ENCODE assay signal across 13 cellular contexts in the genomic region with DNA sequence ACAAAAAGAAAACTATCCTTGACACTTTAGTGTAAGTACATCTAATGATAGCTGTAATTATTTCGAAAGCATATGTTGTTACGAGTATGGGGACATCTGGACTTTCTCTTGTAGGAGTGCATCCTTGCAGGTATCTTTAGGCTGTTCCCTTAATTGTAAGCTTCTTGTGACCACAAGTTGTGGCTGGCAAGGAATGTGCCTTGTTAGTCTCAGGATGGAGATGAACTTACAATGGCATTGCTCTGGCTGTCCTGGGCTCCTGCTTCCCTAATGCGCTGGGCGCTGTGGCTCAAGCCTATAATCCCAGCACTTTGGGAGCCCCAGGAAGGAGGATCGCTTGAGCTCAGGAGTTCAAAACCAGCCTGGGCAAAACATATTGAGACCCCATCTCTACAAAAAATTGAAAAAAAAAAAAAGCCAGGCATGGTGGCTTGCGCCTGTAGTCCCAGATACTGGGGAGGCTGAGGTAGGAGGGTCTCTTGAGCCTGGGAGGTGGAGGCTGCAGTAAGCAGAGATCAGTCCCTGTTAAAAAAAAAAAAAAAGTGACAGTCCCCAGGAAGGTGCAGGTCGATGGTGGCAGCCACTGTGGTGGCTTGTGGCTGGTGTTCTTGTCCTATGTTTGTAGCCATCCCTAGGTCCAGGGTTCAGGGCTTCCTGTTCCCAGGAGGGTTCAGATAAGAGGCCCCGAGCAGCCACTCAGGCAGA. TPM values are rescaled to one million over a fixed set of nuclear protein-coding genes. Genes with fewer than 3 reads are reported as not detected.
DNase-seq lines count a peak whose midpoint lies in the region; ATAC-seq and TF ChIP-seq lines count a peak whose summit lies in the region.
"Had no signal": no experiment of that assay in that cellular context is flagged by ENCODE, and none has a peak within 500 bp of the region (broad histone marks: within the 10 kb centered on the region; RNA-seq: fewer than 3 reads in every experiment).

No MANE protein-coding gene starts in this region.

- H2BK20ac ChIP-seq in IMR-90 (ENCODE audit: low read depth, low read length): no peak overlapping the region

- no peak overlapping the region for H3K4ac ChIP-seq in IMR-90 (ENCODE audit: low read depth, low read length)

- H2AK9ac ChIP-seq in IMR-90 (replicated peaks; ENCODE audit: low read depth, low read length, poor library complexity): no peak overlapping the region

- H2AFZ ChIP-seq in IMR-90 (replicated peaks; ENCODE audit: low read length, poor library complexity): peak overlapping the region; percentile 23
- H2AFZ ChIP-seq in osteoblast (ENCODE audit: low read length): no peak overlapping the region

- WGBS in IMR-90 (ENCODE audit: extremely low coverage in 2 of 2, insufficient read length in 1 of 2), 2 experiments: no CpG with 5 or more reads among the region's 8 CpGs

- H2BK5ac ChIP-seq in IMR-90 (ENCODE audit: low read depth, low read length, poor library complexity, severe bottlenecking): no peak overlapping the region

- BruUV-seq in IMR-90 (replicated peaks; lab: Mats Ljungman, UMichigan): no TSS peak

- H3K4me3 ChIP-seq in IMR-90 (ENCODE audit: insufficient read depth, low read depth, low read length) (no peak overlapping the region), osteoblast (ENCODE audit: insufficient read depth, low read length) (no peak overlapping the region)
- H3K4me3 ChIP-seq: SK-N-MC had no signal

- H3K14ac ChIP-seq in IMR-90 (replicated peaks; ENCODE audit: low read depth, low read length): no peak overlapping the region

- in situ Hi-C loops in IMR-90 (cut with MboI; ENCODE audit: low sequenced_read_pairs): no loop called here

- no peak overlapping the region for H3K18ac ChIP-seq in IMR-90 (ENCODE audit: low read depth, low read length)

- no peaks in the 10 kb centered on the region for H3K9me1 ChIP-seq in IMR-90 (ENCODE audit: insufficient read depth, low read length)

- TF ChIP-seq RAD21 in IMR-90 (IDR thresholded peaks at IDR 0.05; ENCODE audit: low read length): no peak

- H3K27ac Mint-ChIP-seq in activated CD4-positive, alpha-beta T cell treated with anti-CD3 and anti-CD28 coated beads for 36 hours: no peak overlapping the region
- H3K27ac Mint-ChIP-seq in effector memory CD8-positive, alpha-beta T cell: peak overlapping the region; percentile 28 to 41

- no peaks in the 10 kb centered on the region for H3K9me3 Mint-ChIP-seq in activated CD4-positive, alpha-beta T cell treated with anti-CD3 and anti-CD28 coated beads for 36 hours (ENCODE audit: low read depth)
- H3K9me3 Mint-ChIP-seq in effector memory CD8-positive, alpha-beta T cell: no peaks in the 10 kb centered on the region

- CTCF ChIA-PET in activated CD4-positive, alpha-beta T cell treated with anti-CD3 and anti-CD28 coated beads for 36 hours (lab: Charles Lee): no interaction called here
- CTCF ChIA-PET in IMR-90 (lab: Yijun Ruan, JAX): no interaction called here

- H4K20me1 ChIP-seq in IMR-90 (ENCODE audit: insufficient read depth, low read length) (no peaks in the 10 kb centered on the region), osteoblast (ENCODE audit: insufficient read depth, low read length) (no peaks in the 10 kb centered on the region)

- TF ChIP-seq CTCF in IMR-90 (conservative IDR thresholded peaks at IDR 0.05; ENCODE audit: low read depth, low read length): no peak
- TF ChIP-seq CTCF in osteoblast (IDR thresholded peaks at IDR 0.05; ENCODE audit: extremely low read depth, low read depth, low read length): no peak

- no peak for DNase-seq in activated CD4-positive, alpha-beta T cell treated with anti-CD3 and anti-CD28 coated beads for 36 hours
- no peak for DNase-seq in activated CD4-positive, alpha-beta T cell treated with anti-CD3 and anti-CD28 coated beads, Interleukin-2, amount 50 U/mL, for 4 hours
- DNase-seq in IMR-90 (no peak), osteoblast (ENCODE audit: insufficient read length, low spot score, missing footprints) (peak; percentile 27), NCI-H187 treated with DMSO at 0.1 percent for 48 hours (lab: John Stamatoyannopoulos, UW) (no peak), globus pallidus (ENCODE audit: low spot score) (no peak)
- no peak for DNase-seq in effector memory CD8-positive, alpha-beta T cell
- DNase-seq: COR-L47, GOT3, NCI-H2029, WERI-Rb-1 had no signal

- H2BK120ac ChIP-seq in IMR-90 (ENCODE audit: low read depth, low read length): no peak overlapping the region

- no peaks in the 10 kb centered on the region for H3K36me3 ChIP-seq in IMR-90 (ENCODE audit: control insufficient read depth, insufficient read depth, low read length)
- no peaks in the 10 kb centered on the region for H3K36me3 ChIP-seq in osteoblast (ENCODE audit: insufficient read depth, low read length)
- H3K36me3 ChIP-seq: WERI-Rb-1 had no signal

- no peak for TF ChIP-seq POLR2A in IMR-90 (IDR thresholded peaks at IDR 0.05; ENCODE audit: low read depth, low read length)

- H3K27me3 ChIP-seq in IMR-90 (ENCODE audit: control insufficient read depth, insufficient read depth, low read length) (no peaks in the 10 kb centered on the region; the same call in 1 of the 2 replicates), osteoblast (ENCODE audit: insufficient read depth, low read length) (no peaks in the 10 kb centered on the region)

- dilution Hi-C loops in IMR-90 (cut with HindIII; ENCODE audit: low sequenced_read_pairs, unreplicated experiment): no loop called here

- no peak overlapping the region for H2AK5ac ChIP-seq in IMR-90 (ENCODE audit: low read depth, low read length)

- H3K27ac ChIP-seq in IMR-90 (ENCODE audit: insufficient read depth, low read length) (no peak overlapping the region), osteoblast (ENCODE audit: low read depth, low read length) (no peak overlapping the region)
- H3K27ac ChIP-seq: SK-N-MC, WERI-Rb-1 had no signal

- no peaks in the 10 kb centered on the region for H3K27me3 Mint-ChIP-seq in activated CD4-positive, alpha-beta T cell treated with anti-CD3 and anti-CD28 coated beads for 36 hours
- H3K27me3 Mint-ChIP-seq in effector memory CD8-positive, alpha-beta T cell: peaks cover 0 to 11% of the 10 kb centered on the region in 2 donors

- H3K79me1 ChIP-seq in IMR-90 (ENCODE audit: low read depth in 1 of 2, low read length in 2 of 2): no peaks in the 10 kb centered on the region

- H3K9ac ChIP-seq in IMR-90 (ENCODE audit: low read depth, low read length): no peak overlapping the region

- no peak for ATAC-seq in activated CD4-positive, alpha-beta T cell treated with anti-CD3 and anti-CD28 coated beads for 36 hours
- ATAC-seq in IMR-90 (ENCODE audit: low read depth) (no peak), HG03196 (IDR thresholded peaks at IDR 0.05; ENCODE audit: unreplicated experiment) (no peak)
- no peak for ATAC-seq in effector memory CD8-positive, alpha-beta T cell (replicated peaks)

- H4K5ac ChIP-seq in IMR-90 (ENCODE audit: low read depth, low read length): no peak overlapping the region

- no peaks in the 10 kb centered on the region for H3K36me3 Mint-ChIP-seq in activated CD4-positive, alpha-beta T cell treated with anti-CD3 and anti-CD28 coated beads for 36 hours (ENCODE audit: low read depth)
- peaks cover 2% of the 10 kb centered on the region for H3K36me3 Mint-ChIP-seq in effector memory CD8-positive, alpha-beta T cell (ENCODE audit: insufficient read depth)

- no peak overlapping the region for H4K91ac ChIP-seq in IMR-90 (ENCODE audit: insufficient read depth, low read depth, low read length)

- H3K9me3 ChIP-seq in IMR-90 (ENCODE audit: control insufficient read depth, insufficient read depth, low read length) (no peaks in the 10 kb centered on the region), osteoblast (ENCODE audit: low read depth, low read length) (no peaks in the 10 kb centered on the region)

- peak overlapping the region; percentile 79 for H3K4me3 Mint-ChIP-seq in activated CD4-positive, alpha-beta T cell treated with anti-CD3 and anti-CD28 coated beads for 36 hours
- peak overlapping the region; percentile 85 to 93 for H3K4me3 Mint-ChIP-seq in effector memory CD8-positive, alpha-beta T cell

- peaks cover 12% of the 10 kb centered on the region for H3K4me1 Mint-ChIP-seq in activated CD4-positive, alpha-beta T cell treated with anti-CD3 and anti-CD28 coated beads for 36 hours
- H3K4me1 Mint-ChIP-seq in effector memory CD8-positive, alpha-beta T cell (ENCODE audit: low read depth in 2 of 2): peaks cover 0 to 13% of the 10 kb centered on the region in 2 donors

- H3K56ac ChIP-seq in IMR-90 (ENCODE audit: extremely low read depth, insufficient read depth, low read length): no peak overlapping the region

- H2BK15ac ChIP-seq in IMR-90 (ENCODE audit: low read depth, low read length): no peak overlapping the region

- H4K8ac ChIP-seq in IMR-90 (ENCODE audit: low read depth in 2 of 2, low read length in 2 of 2): no peak overlapping the region

- intact Hi-C loops in activated CD4-positive, alpha-beta T cell treated with anti-CD3 and anti-CD28 coated beads for 36 hours (cut with DNase I, micrococcal nuclease): no loop called here
- intact Hi-C loops in IMR-90 (cut with micrococcal nuclease): no loop called here

- H3K4me1 ChIP-seq in IMR-90 (ENCODE audit: control insufficient read depth, insufficient read depth, low read length) (no peaks in the 10 kb centered on the region; the same call in 1 of the 2 replicates), osteoblast (ENCODE audit: insufficient read depth, low read length) (no peaks in the 10 kb centered on the region)

- no peak overlapping the region for H3K23ac ChIP-seq in IMR-90 (ENCODE audit: low read depth, low read length)

- no peak overlapping the region for H3K4me2 ChIP-seq in IMR-90 (ENCODE audit: low read depth, low read length)
- H3K4me2 ChIP-seq in osteoblast (ENCODE audit: insufficient read depth, low read length): no peak overlapping the region

- no peaks in the 10 kb centered on the region for H3K79me2 ChIP-seq in osteoblast (ENCODE audit: insufficient read depth, low read length)

- POLR2A ChIA-PET in activated CD4-positive, alpha-beta T cell treated with anti-CD3 and anti-CD28 coated beads for 36 hours (lab: Charles Lee): no interaction called here
- POLR2A ChIA-PET in IMR-90 (lab: Charles Lee; ENCODE audit: unreplicated experiment): no interaction called here

TF ChIP-seq in IMR-90, 13 proteins besides CTCF, POLR2A, EP300 and RAD21 (continues in another document):
- TF ChIP-seq RFX5 (IDR thresholded peaks at IDR 0.05; ENCODE audit: low read depth, low read length) (no peak), NFE2L2 (IDR thresholded peaks at IDR 0.05; ENCODE audit: low read depth, low read length) (no peak)

RNA-seq across cellular contexts. Expression of gene PPP1R13B, which starts 23.7 kb away (rescaled TPM):
- total RNA-seq in activated CD4-positive, alpha-beta T cell treated with anti-CD3 and anti-CD28 coated beads for 36 hours: 10 to 100 TPM in 1 of 2 experiments, 1 to 10 TPM in 1; 9.3 to 10.3 TPM
- 1.6 and 2.2 TPM in 2 replicates for total RNA-seq in IMR-90 (2012; rRNA removed)
- 2.8 and 3.7 TPM in 2 replicates for polyA plus RNA-seq in IMR-90 (2012; rRNA removed)
- polyA plus RNA-seq in IMR-90 (2012; cell fraction: cytosol; rRNA removed): 0.86 and 1.6 TPM in 2 replicates
- 16.1 and 16.3 TPM in 2 replicates for polyA plus RNA-seq in IMR-90 (2012; cell fraction: nucleus; rRNA removed; ENCODE audit: low replicate concordance)
- total RNA-seq in osteoblast: 3.3 and 4.4 TPM in 2 replicates

RNA-seq across cellular contexts. Expression of gene TDRD9, which starts 57.2 kb away (rescaled TPM):
- total RNA-seq in activated CD4-positive, alpha-beta T cell treated with anti-CD3 and anti-CD28 coated beads for 36 hours: under 1 TPM; 0.42 to 0.62 TPM
- total RNA-seq in IMR-90 (2012; rRNA removed) (under 0.01 and 0.18 TPM in 2 replicates), osteoblast (0.29 and 1.1 TPM in 2 replicates)
- polyA plus RNA-seq in IMR-90 (2012; rRNA removed): 0.07 and 0.09 TPM in 2 replicates
- polyA plus RNA-seq in IMR-90 (2012; cell fraction: cytosol; rRNA removed): 0.02 and 0.51 TPM in 2 replicates
- 0.10 and 0.30 TPM in 2 replicates for polyA plus RNA-seq in IMR-90 (2012; cell fraction: nucleus; rRNA removed; ENCODE audit: low replicate concordance)
